18 cellular contexts compared by ENCODE assay signal in genomic region chr10:43667736-43668371, GRCh38. TPM values are rescaled to one million over a fixed set of nuclear protein-coding genes. Genes with fewer than 3 reads are reported as not detected.
DNase-seq lines count a peak whose midpoint lies in the region; ATAC-seq, FAIRE-seq and TF ChIP-seq lines count a peak whose summit lies in the region.
"Had no signal": no experiment of that assay in that cellular context is flagged by ENCODE, and none has a peak within 500 bp of the region (broad histone marks: within the 10 kb centered on the region; RNA-seq: fewer than 3 reads in every experiment).

No MANE protein-coding gene starts in this region.

- H3K4me3 ChIP-seq in right atrium auricular region (peak overlapping the region; percentile 14 to 44), endothelial cell of umbilical vein (replicated peaks in 1 of 3; ENCODE audit: insufficient read depth in 1 of 3, low read depth in 1 of 3, low read length in 3 of 3) (no peak overlapping the region), aorta (ENCODE audit: low read length in 2 of 2) (no peak overlapping the region)

- BruUV-seq in endothelial cell of umbilical vein (replicated peaks; lab: Mats Ljungman, UMichigan): no TSS peak

- no peaks in the 10 kb centered on the region for H3K9me1 ChIP-seq in endothelial cell of umbilical vein (replicated peaks; ENCODE audit: control insufficient read depth, extremely low read depth, insufficient read depth, low read length)

- H3K4me2 ChIP-seq in endothelial cell of umbilical vein (ENCODE audit: insufficient read depth, low read length): no peak overlapping the region

- H3K4me1 ChIP-seq in right atrium auricular region (peaks cover 0 to 18% of the 10 kb centered on the region in 2 donors), endothelial cell of umbilical vein (ENCODE audit: control insufficient read depth, extremely low read depth, insufficient read depth, low read length) (no peaks in the 10 kb centered on the region), aorta (ENCODE audit: control insufficient read depth in 1 of 2, insufficient read depth in 2 of 2, low read length in 2 of 2) (no peaks in the 10 kb centered on the region)

- H2AFZ ChIP-seq in endothelial cell of umbilical vein (ENCODE audit: low read depth, low read length): peak overlapping the region; percentile 60

- TF ChIP-seq CTCF in right atrium auricular region (IDR thresholded peaks at IDR 0.05): no peak
- TF ChIP-seq CTCF in endothelial cell of umbilical vein (IDR thresholded peaks at IDR 0.05; ENCODE audit: extremely low read depth in 1 of 2, insufficient read depth in 1 of 2, low read depth in 1 of 2, low read length in 2 of 2): no peak
- no peak for TF ChIP-seq CTCF in nephron progenitor cell (IDR thresholded peaks at IDR 0.05)

- no peaks in the 10 kb centered on the region for H3K36me3 Mint-ChIP-seq in nephron progenitor cell (ENCODE audit: low read depth)
- H3K36me3 Mint-ChIP-seq in effector memory CD8-positive, alpha-beta T cell (ENCODE audit: insufficient read depth): peaks cover 4% of the 10 kb centered on the region
- H3K36me3 Mint-ChIP-seq in activated naive CD8-positive, alpha-beta T cell treated with anti-CD3 and anti-CD28 coated beads, Interleukin-2, amount 50 U/mL, for 24 hours (ENCODE audit: low read depth): no peaks in the 10 kb centered on the region
- H3K36me3 Mint-ChIP-seq: mesothelial cell of epicardium had no signal

- no peak overlapping the region for H3K27ac Mint-ChIP-seq in nephron progenitor cell
- H3K27ac Mint-ChIP-seq in effector memory CD8-positive, alpha-beta T cell: no peak overlapping the region
- no peak overlapping the region for H3K27ac Mint-ChIP-seq in activated naive CD8-positive, alpha-beta T cell treated with anti-CD3 and anti-CD28 coated beads, Interleukin-2, amount 50 U/mL, for 24 hours
- H3K27ac Mint-ChIP-seq: activated CD4-positive, alpha-beta memory T cell treated with anti-CD3 and anti-CD28 coated beads, Interleukin-2, amount 10 ng/mL, durations not matched to agents 7 days and 5 days; mesothelial cell of epicardium had no signal

- H3K27me3 ChIP-seq in right atrium auricular region (peaks cover 0 to 3% of the 10 kb centered on the region in 2 donors), endothelial cell of umbilical vein (ENCODE audit: control insufficient read depth in 2 of 2, insufficient read depth in 2 of 2, low read length in 2 of 2) (peaks cover 13 to 19% of the 10 kb centered on the region in 2 experiments), aorta (ENCODE audit: control insufficient read depth in 1 of 2, insufficient read depth in 2 of 2, low read length in 1 of 2) (peaks cover 0 to 2% of the 10 kb centered on the region in 2 donors)

- H4K20me1 ChIP-seq in endothelial cell of umbilical vein (replicated peaks; ENCODE audit: control insufficient read depth, extremely low read depth, insufficient read depth, low read length): no peaks in the 10 kb centered on the region

- H3K9ac ChIP-seq in endothelial cell of umbilical vein (replicated peaks; ENCODE audit: extremely low read depth, insufficient read depth, low read length): no peak overlapping the region

- no peak for TF ChIP-seq POLR2A in endothelial cell of umbilical vein (IDR thresholded peaks at IDR 0.05; ENCODE audit: low read depth, low read length)

- no peak for FAIRE-seq in endothelial cell of umbilical vein (lab: Jason Lieb, UNC)
- FAIRE-seq: endometrium had no signal

- CTCF ChIA-PET in endothelial cell of umbilical vein (lab: Charles Lee): interaction anchor here (0.9 to 3.5 kb wide), 3 partner anchors 717 to 718 kb away, joined by 3 to 62 read pairs (median 7); partner anchors contain the start of gene CXCL12

- dilution Hi-C loops in endothelial cell of umbilical vein (cut with MboI; ENCODE audit: extremely low pct_ligation_motif_present, low sequenced_read_pairs): no loop called here

- no peak for DNase-seq in right atrium auricular region (ENCODE audit: low spot score)
- DNase-seq in cardiac septum (ENCODE audit: low spot score): no peak
- DNase-seq in endothelial cell of umbilical vein (ENCODE audit: low read depth, low spot score): no peak
- no peak for DNase-seq in nephron progenitor cell
- DNase-seq in aorta: no peak
- no peak for DNase-seq in effector memory CD8-positive, alpha-beta T cell
- DNase-seq in activated naive CD8-positive, alpha-beta T cell treated with anti-CD3 and anti-CD28 coated beads, Interleukin-2, amount 50 U/mL, for 24 hours: no peak
- no peak for DNase-seq in NCI-H1417 treated with DMSO at 0.1 percent for 48 hours (lab: John Stamatoyannopoulos, UW)
- DNase-seq: activated CD4-positive, alpha-beta memory T cell treated with anti-CD3 and anti-CD28 coated beads, Interleukin-2, amount 10 ng/mL, durations not matched to agents 7 days and 5 days; activated T-cell treated with anti-CD3 and anti-CD28 coated beads, Interleukin-2, amount 50 U/mL, for 48 hours; KBM-7; NCI-H1092 treated with DMSO at 0.1 percent for 48 hours; NCI-H748 treated with DMSO at 0.1 percent for 48 hours had no signal

- peaks cover 33% of the 10 kb centered on the region for H3K9me3 Mint-ChIP-seq in nephron progenitor cell
- H3K9me3 Mint-ChIP-seq in effector memory CD8-positive, alpha-beta T cell: peaks cover 0 to 2% of the 10 kb centered on the region in 2 donors
- H3K9me3 Mint-ChIP-seq in activated naive CD8-positive, alpha-beta T cell treated with anti-CD3 and anti-CD28 coated beads, Interleukin-2, amount 50 U/mL, for 24 hours: peaks cover 4% of the 10 kb centered on the region
- H3K9me3 Mint-ChIP-seq: activated CD4-positive, alpha-beta memory T cell treated with anti-CD3 and anti-CD28 coated beads, Interleukin-2, amount 10 ng/mL, durations not matched to agents 7 days and 5 days had no signal

- H3K36me3 ChIP-seq in right atrium auricular region (no peaks in the 10 kb centered on the region), endothelial cell of umbilical vein (ENCODE audit: control insufficient read depth in 2 of 2, extremely low read depth in 1 of 2, insufficient read depth in 2 of 2, low read length in 2 of 2) (no peaks in the 10 kb centered on the region), aorta (ENCODE audit: control insufficient read depth in 1 of 2, insufficient read depth in 2 of 2, low read length in 1 of 2) (no peaks in the 10 kb centered on the region)
- H3K36me3 ChIP-seq: gastroesophageal sphincter, neutrophil had no signal

- 86 to 88% methylated on average over 36 of the region's 36 CpGs for WGBS in aorta, 2 donors

- H3K4me3 Mint-ChIP-seq in nephron progenitor cell: peak overlapping the region; percentile 56
- no peak overlapping the region for H3K4me3 Mint-ChIP-seq in effector memory CD8-positive, alpha-beta T cell
- no peak overlapping the region for H3K4me3 Mint-ChIP-seq in activated naive CD8-positive, alpha-beta T cell treated with anti-CD3 and anti-CD28 coated beads, Interleukin-2, amount 50 U/mL, for 24 hours
- H3K4me3 Mint-ChIP-seq: activated CD4-positive, alpha-beta memory T cell treated with anti-CD3 and anti-CD28 coated beads, Interleukin-2, amount 10 ng/mL, durations not matched to agents 7 days and 5 days; mesothelial cell of epicardium had no signal

- intact Hi-C loops in cardiac septum (cut with DNase I): no loop called here
- intact Hi-C loops in endothelial cell of umbilical vein (cut with micrococcal nuclease): no loop called here
- intact Hi-C loops in aorta (cut with DNase I): loop anchor here in 1 of 2 donors (5.0 kb wide), 1 partner anchor 1194 kb away; no protein-coding TSS in a partner anchor

- H3K27ac ChIP-seq in right atrium auricular region: no peak overlapping the region
- H3K27ac ChIP-seq in endothelial cell of umbilical vein (ENCODE audit: insufficient read depth, low read depth, low read length): no peak overlapping the region
- no peak overlapping the region for H3K27ac ChIP-seq in aorta (ENCODE audit: low read depth in 1 of 2, low read length in 2 of 2)
- H3K27ac ChIP-seq: gastroesophageal sphincter, neutrophil had no signal

- H3K9me3 ChIP-seq in right atrium auricular region (no peaks in the 10 kb centered on the region), endothelial cell of umbilical vein (replicated peaks; ENCODE audit: control insufficient read depth, insufficient read depth, low read length) (no peaks in the 10 kb centered on the region), aorta (ENCODE audit: control insufficient read depth, low read length) (no peaks in the 10 kb centered on the region)
- H3K9me3 ChIP-seq: gastroesophageal sphincter, neutrophil had no signal

- ATAC-seq in aorta (ENCODE audit: low FRiP score): peak; percentile 20
- ATAC-seq in effector memory CD8-positive, alpha-beta T cell (replicated peaks): no peak
- ATAC-seq in activated naive CD8-positive, alpha-beta T cell treated with anti-CD3 and anti-CD28 coated beads, Interleukin-2, amount 50 U/mL, for 24 hours: no peak
- ATAC-seq: Panc1 had no signal

- POLR2A ChIA-PET in endothelial cell of umbilical vein (lab: Charles Lee): no interaction called here

- no peaks in the 10 kb centered on the region for H3K79me2 ChIP-seq in endothelial cell of umbilical vein (ENCODE audit: control insufficient read depth, insufficient read depth, low read length)

- peaks cover 36% of the 10 kb centered on the region for H3K4me1 Mint-ChIP-seq in nephron progenitor cell
- no peaks in the 10 kb centered on the region for H3K4me1 Mint-ChIP-seq in effector memory CD8-positive, alpha-beta T cell (ENCODE audit: low read depth in 2 of 2)
- H3K4me1 Mint-ChIP-seq in activated naive CD8-positive, alpha-beta T cell treated with anti-CD3 and anti-CD28 coated beads, Interleukin-2, amount 50 U/mL, for 24 hours: peaks cover 4% of the 10 kb centered on the region
- H3K4me1 Mint-ChIP-seq: activated CD4-positive, alpha-beta memory T cell treated with anti-CD3 and anti-CD28 coated beads, Interleukin-2, amount 10 ng/mL, durations not matched to agents 7 days and 5 days; mesothelial cell of epicardium had no signal

- peaks cover 50% of the 10 kb centered on the region for H3K27me3 Mint-ChIP-seq in nephron progenitor cell (ENCODE audit: low read depth, poor library complexity)
- peaks cover 32 to 65% of the 10 kb centered on the region in 2 donors for H3K27me3 Mint-ChIP-seq in effector memory CD8-positive, alpha-beta T cell
- H3K27me3 Mint-ChIP-seq in activated naive CD8-positive, alpha-beta T cell treated with anti-CD3 and anti-CD28 coated beads, Interleukin-2, amount 50 U/mL, for 24 hours: peaks cover 33% of the 10 kb centered on the region

RNA-seq across cellular contexts. Expression of gene ZNF32, which starts 19.2 kb away (rescaled TPM):
- total RNA-seq in right atrium auricular region: 10 to 100 TPM; 56.1 to 56.5 TPM
- 38.1 TPM for total RNA-seq in cardiac septum
- 14.4 and 14.5 TPM in 2 replicates for total RNA-seq in endothelial cell of umbilical vein
- 11.2 and 12.5 TPM in 2 replicates for polyA plus RNA-seq in endothelial cell of umbilical vein
- 21.4 and 27.3 TPM in 2 replicates for polyA plus RNA-seq in endothelial cell of umbilical vein (2011; cell fraction: cytosol; rRNA removed)
- polyA plus RNA-seq in endothelial cell of umbilical vein (2011; cell fraction: nucleus; rRNA removed): 21.9 and 23.1 TPM in 2 replicates
- 20.2 and 22.7 TPM in 2 replicates for polyA plus RNA-seq in endothelial cell of umbilical vein (2012)
- polyA minus RNA-seq in endothelial cell of umbilical vein: 5.4 and 7.8 TPM in 2 replicates
- 2.9 TPM for polyA minus RNA-seq in endothelial cell of umbilical vein (2011; cell fraction: cytosol; rRNA and poly(A)+ RNA removed)
- polyA minus RNA-seq in endothelial cell of umbilical vein (2011; cell fraction: nucleus; rRNA and poly(A)+ RNA removed): 4.4 and 5.0 TPM in 2 replicates
- 10 to 100 TPM; 22.0 to 31.6 TPM for total RNA-seq in aorta
- polyA plus RNA-seq in aorta: 10 to 100 TPM; 63.4 to 68.6 TPM

Comparison
In these comparisons a context has a peak if more than half of its experiments do, and no peak if none do; other contexts are left out.
1. H3K4me3 ChIP-seq: peak in right atrium auricular region (2 of 2); none in endothelial cell of umbilical vein (0 of 3) and aorta (0 of 2).